In genomic region chr1:91700771-91701493, GRCh38 we compare ENCODE assay signal across 1 cellular context.
TF ChIP-seq lines count a peak whose summit lies in the region.

No MANE protein-coding gene starts in this region.

TF ChIP-seq in GM23338, 12 proteins besides CTCF, POLR2A, EP300 and RAD21 (continued from another document):
- TF ChIP-seq ZNF462 (CRISPR knock-in tag; IDR thresholded peaks at IDR 0.05) (no peak), CREB1 (CRISPR knock-in tag; IDR thresholded peaks at IDR 0.05; ENCODE audit: low read depth) (no peak), EZH2phosphoT487 (IDR thresholded peaks at IDR 0.05; ENCODE audit: unreplicated experiment) (no peak), REST (IDR thresholded peaks at IDR 0.05; ENCODE audit: unreplicated experiment) (no peak), EZH2 (IDR thresholded peaks at IDR 0.05; ENCODE audit: low read depth, unreplicated experiment) (no peak), ETS1 (IDR thresholded peaks at IDR 0.05) (no peak), JUNB (IDR thresholded peaks at IDR 0.05; ENCODE audit: unreplicated experiment) (no peak), POLR2AphosphoS5 (IDR thresholded peaks at IDR 0.05; ENCODE audit: low read depth) (no peak)
TF ChIP-seq in GM23338: peak in this region for 0.
